ENCODE assay signal across 20 cellular contexts in genomic region chr11:108092134-108092533, GRCh38. TPM values are rescaled to one million over a fixed set of nuclear protein-coding genes. Genes with fewer than 3 reads are reported as not detected.
DNase-seq lines count a peak whose midpoint lies in the region; ATAC-seq, FAIRE-seq and TF ChIP-seq lines count a peak whose summit lies in the region.
"Had no signal": no experiment of that assay in that cellular context is flagged by ENCODE, and none has a peak within 500 bp of the region (broad histone marks: within the 10 kb centered on the region; RNA-seq: fewer than 3 reads in every experiment).

No MANE protein-coding gene starts in this region.

- H4K5ac ChIP-seq in IMR-90 (ENCODE audit: low read depth, low read length) = no peak overlapping the region

- H4K91ac ChIP-seq in IMR-90 (ENCODE audit: insufficient read depth, low read depth, low read length) = no peak overlapping the region

- H3K23ac ChIP-seq in IMR-90 (ENCODE audit: low read depth, low read length) = no peak overlapping the region

- DNase-seq in HepG2 (ENCODE audit: low spot score) (no peak), right lobe of liver (no peak), IMR-90 (no peak), memory B cell (ENCODE audit: low spot score in 2 of 2) (no peak), NCI-H1105 (lab: John Stamatoyannopoulos, UW) (no peak)
- no peak for DNase-seq in stimulated activated CD4-positive, alpha-beta T cell treated with anti-CD3 and anti-CD28 coated beads, Interleukin-15, amount 100 ng/mL, for 24 hours
- DNase-seq: AML-193; CD4-positive, alpha-beta memory T cell; DMS 273 treated with DMSO at 0.1 percent for 48 hours; DMS53; DND-41; EL; GOT3; H7; HFFc6 had no signal

- no peak overlapping the region for H4K8ac ChIP-seq in IMR-90 (ENCODE audit: low read depth in 2 of 2, low read length in 2 of 2)

- H3K18ac ChIP-seq in IMR-90 (ENCODE audit: low read depth, low read length) = no peak overlapping the region

- no peak for TF ChIP-seq RAD21 in HepG2 (CRISPR knock-in tag; IDR thresholded peaks at IDR 0.05)
- no peak for TF ChIP-seq RAD21 in IMR-90 (IDR thresholded peaks at IDR 0.05; ENCODE audit: low read length)

- no peaks in the 10 kb centered on the region for H4K20me1 ChIP-seq in HepG2 (ENCODE audit: insufficient read depth, low read length)
- H4K20me1 ChIP-seq in IMR-90 (ENCODE audit: insufficient read depth, low read length) = no peaks in the 10 kb centered on the region

- 46% methylated on average over 2 of the region's 2 CpGs for WGBS in HepG2 (ENCODE audit: low lambda C conversion rate)
- 42% methylated on average over 2 of the region's 2 CpGs for WGBS in right lobe of liver (ENCODE audit: insufficient coverage, low coverage, low lambda C conversion rate, missing lambda C conversion rate)
- WGBS in IMR-90 (ENCODE audit: extremely low coverage in 2 of 2, insufficient read length in 1 of 2), 2 experiments = 100% methylated on average over 1 of the region's 2 CpGs; no CpG with 5 or more reads in 1 of the 2 experiments

- H2BK20ac ChIP-seq in IMR-90 (ENCODE audit: low read depth, low read length) = no peak overlapping the region

- no peaks in the 10 kb centered on the region for H3K9me3 Mint-ChIP-seq in memory B cell
- H3K9me3 Mint-ChIP-seq: CD4-positive, alpha-beta memory T cell; HFFc6; IgD-negative memory B cell had no signal

- H3K4me3 Mint-ChIP-seq in memory B cell = no peak overlapping the region
- H3K4me3 Mint-ChIP-seq: CD4-positive, alpha-beta memory T cell; HFFc6; IgD-negative memory B cell had no signal

- in situ Hi-C loops in HepG2 (cut with HindIII; ENCODE audit: extremely low pct_ligation_motif_present, low pct_unique_long_range_greater_than_20kb) (no loop called here), IMR-90 (cut with MboI; ENCODE audit: low sequenced_read_pairs) (no loop called here)

- no peak for ATAC-seq in HepG2
- ATAC-seq in right lobe of liver = no peak
- no peak for ATAC-seq in IMR-90 (ENCODE audit: low read depth)
- ATAC-seq in memory B cell (ENCODE audit: low read depth) = no peak
- ATAC-seq: GM12878, HCT116 had no signal

- no TSS peak for BruUV-seq in HepG2 (replicated peaks; lab: Mats Ljungman, UMichigan)
- BruUV-seq in IMR-90 (replicated peaks; lab: Mats Ljungman, UMichigan) = no TSS peak

- no peak overlapping the region for H3K14ac ChIP-seq in IMR-90 (replicated peaks; ENCODE audit: low read depth, low read length)

- TF ChIP-seq POLR2A in HepG2 (IDR thresholded peaks at IDR 0.05; ENCODE audit: insufficient read depth in 1 of 2, low read depth in 2 of 2, low read length in 2 of 2) = no peak
- no peak for TF ChIP-seq POLR2A in right lobe of liver (IDR thresholded peaks at IDR 0.05)
- TF ChIP-seq POLR2A in IMR-90 (IDR thresholded peaks at IDR 0.05; ENCODE audit: low read depth, low read length) = no peak

- no peaks in the 10 kb centered on the region for H3K27me3 Mint-ChIP-seq in memory B cell
- H3K27me3 Mint-ChIP-seq: CD4-positive, alpha-beta memory T cell; IgD-negative memory B cell had no signal

- no peak overlapping the region for H2AK9ac ChIP-seq in IMR-90 (replicated peaks; ENCODE audit: low read depth, low read length, poor library complexity)

- FAIRE-seq in HepG2 (lab: Jason Lieb, UNC) = no peak
- FAIRE-seq: A204.1, GM12878 had no signal

- CTCF ChIA-PET in HepG2 (lab: Yijun Ruan, JAX; ENCODE audit: low intra/inter-chr PET ratio, low total read pairs) (no interaction called here), IMR-90 (lab: Yijun Ruan, JAX) (interaction anchor here (0.6 kb wide), 1 partner anchor 655 kb away, joined by 3 read pairs; no protein-coding TSS in a partner anchor)

- H3K4me3 ChIP-seq in HepG2 (replicated peaks in 1 of 3; ENCODE audit: insufficient read depth in 1 of 3, low read depth in 2 of 3, low read length in 3 of 3) (no peak overlapping the region), right lobe of liver (no peak overlapping the region), IMR-90 (ENCODE audit: insufficient read depth, low read depth, low read length) (no peak overlapping the region)
- H3K4me3 ChIP-seq: GM12878 had no signal

- no peak overlapping the region for H3K56ac ChIP-seq in IMR-90 (ENCODE audit: extremely low read depth, insufficient read depth, low read length)

- no peak overlapping the region for H2AFZ ChIP-seq in HepG2 (ENCODE audit: low read length)
- H2AFZ ChIP-seq in IMR-90 (replicated peaks; ENCODE audit: low read length, poor library complexity) = no peak overlapping the region

- H3K36me3 ChIP-seq in HepG2 (replicated peaks in 1 of 2; ENCODE audit: control insufficient read depth in 1 of 2, insufficient read depth in 2 of 2, low read length in 2 of 2) (peaks cover 9 to 33% of the 10 kb centered on the region in 2 experiments; a peak in 4 of 5 replicates), right lobe of liver (peaks cover 0 to 16% (median 7%) of the 10 kb centered on the region in 4 donors), IMR-90 (ENCODE audit: control insufficient read depth, insufficient read depth, low read length) (peaks cover 19% of the 10 kb centered on the region)

- no peak overlapping the region for H2BK5ac ChIP-seq in IMR-90 (ENCODE audit: low read depth, low read length, poor library complexity, severe bottlenecking)

- H2BK15ac ChIP-seq in IMR-90 (ENCODE audit: low read depth, low read length) = no peak overlapping the region

- H3K9ac ChIP-seq in HepG2 (ENCODE audit: insufficient read depth, low read depth, low read length) = no peak overlapping the region
- no peak overlapping the region for H3K9ac ChIP-seq in IMR-90 (ENCODE audit: low read depth, low read length)

- TF ChIP-seq CTCF in HepG2 (CRISPR knock-in tag; IDR thresholded peaks at IDR 0.05) (no peak), right lobe of liver (IDR thresholded peaks at IDR 0.05) (no peak), IMR-90 (conservative IDR thresholded peaks at IDR 0.05; ENCODE audit: low read depth, low read length) (no peak)

- peaks cover 6 to 16% of the 10 kb centered on the region in 2 experiments; a peak in 3 of 4 replicates for H3K79me1 ChIP-seq in IMR-90 (ENCODE audit: low read depth in 1 of 2, low read length in 2 of 2)

- H3K27ac ChIP-seq in HepG2 (ENCODE audit: extremely low read length, insufficient read depth, low read length) (no peak overlapping the region), right lobe of liver (no peak overlapping the region), IMR-90 (ENCODE audit: insufficient read depth, low read length) (no peak overlapping the region)
- H3K27ac ChIP-seq: HL-60 had no signal

- H2AK5ac ChIP-seq in IMR-90 (ENCODE audit: low read depth, low read length) = no peak overlapping the region

- H3K79me2 ChIP-seq in HepG2 (ENCODE audit: insufficient read depth, low read length) = no peaks in the 10 kb centered on the region

- no peaks in the 10 kb centered on the region for H3K4me1 ChIP-seq in HepG2 (ENCODE audit: insufficient read depth, low read length)
- no peaks in the 10 kb centered on the region for H3K4me1 ChIP-seq in right lobe of liver
- peaks cover 4% of the 10 kb centered on the region; the same call in 1 of the 2 replicates for H3K4me1 ChIP-seq in IMR-90 (ENCODE audit: control insufficient read depth, insufficient read depth, low read length)

- H3K9me3 ChIP-seq in HepG2 (ENCODE audit: low read length) (no peaks in the 10 kb centered on the region), right lobe of liver (no peaks in the 10 kb centered on the region), IMR-90 (ENCODE audit: control insufficient read depth, insufficient read depth, low read length) (no peaks in the 10 kb centered on the region)

- POLR2A ChIA-PET in HepG2 (lab: Yijun Ruan, JAX) (no interaction called here), IMR-90 (lab: Charles Lee; ENCODE audit: unreplicated experiment) (interaction anchor here (0.5 kb wide), 1 partner anchor 117 kb away, joined by 4 read pairs; no protein-coding TSS in a partner anchor)

- no peak overlapping the region for H3K4ac ChIP-seq in IMR-90 (ENCODE audit: low read depth, low read length)

- dilution Hi-C loops in IMR-90 (cut with HindIII; ENCODE audit: low sequenced_read_pairs, unreplicated experiment) = no loop called here

- H3K27me3 ChIP-seq in HepG2 (ENCODE audit: control insufficient read depth in 1 of 2, insufficient read depth in 2 of 2, low read length in 2 of 2) (no peaks in the 10 kb centered on the region), right lobe of liver (no peaks in the 10 kb centered on the region), IMR-90 (ENCODE audit: control insufficient read depth, insufficient read depth, low read length) (no peaks in the 10 kb centered on the region)

- peak overlapping the region; percentile 72 for H3K27ac Mint-ChIP-seq in memory B cell
- H3K27ac Mint-ChIP-seq: HFFc6, IgD-negative memory B cell had no signal

- H3K9me1 ChIP-seq in IMR-90 (ENCODE audit: insufficient read depth, low read length) = peaks cover 3% of the 10 kb centered on the region; the same call in 1 of the 2 replicates

- intact Hi-C loops in HepG2 (cut with micrococcal nuclease; ENCODE audit: unreplicated experiment) (no loop called here), right lobe of liver (cut with DNase I) (no loop called here), IMR-90 (cut with micrococcal nuclease) (loop anchor here (5.0 kb wide), 1 partner anchor 80 kb away; no protein-coding TSS in a partner anchor)

- H3K4me2 ChIP-seq in HepG2 (ENCODE audit: low read depth, low read length) = no peak overlapping the region
- no peak overlapping the region for H3K4me2 ChIP-seq in IMR-90 (ENCODE audit: low read depth, low read length)

- no peaks in the 10 kb centered on the region for H3K4me1 Mint-ChIP-seq in memory B cell
- H3K4me1 Mint-ChIP-seq: CD4-positive, alpha-beta memory T cell; IgD-negative memory B cell had no signal

- H3K36me3 Mint-ChIP-seq in memory B cell = peaks cover 20% of the 10 kb centered on the region
- H3K36me3 Mint-ChIP-seq: IgD-negative memory B cell had no signal

- H2BK120ac ChIP-seq in IMR-90 (ENCODE audit: low read depth, low read length) = no peak overlapping the region

- TF ChIP-seq EP300 in HepG2 (IDR thresholded peaks at IDR 0.05; ENCODE audit: low read depth in 2 of 2, low read length in 2 of 2) = no peak
- TF ChIP-seq EP300 in HepG2 (CRISPR knock-in tag; IDR thresholded peaks at IDR 0.05; ENCODE audit: borderline replicate concordance) = no peak

RNA-seq across cellular contexts. Expression of gene ACAT1, which starts 29.2 kb away (rescaled TPM):
- total RNA-seq in HepG2 (2016; rRNA removed; fragmentation: Illumina TruSeq; extraction: Trizol) = 165 and 181 TPM in 2 replicates
- 33.8 and 40.2 TPM in 2 replicates for total RNA-seq in HepG2 (2016; cell fraction: cytosol; rRNA removed; fragmentation: Illumina TruSeq; extraction: Trizol; ENCODE audit: low read depth)
- 169 and 171 TPM in 2 replicates for total RNA-seq in HepG2 (2016; cell fraction: insoluble cytoplasmic fraction; rRNA removed; fragmentation: Illumina TruSeq; extraction: Trizol)
- total RNA-seq in HepG2 (2016; cell fraction: membrane; rRNA removed; fragmentation: Illumina TruSeq; extraction: Trizol) = 43.6 and 52.2 TPM in 2 replicates
- 70.7 and 80.6 TPM in 2 replicates for total RNA-seq in HepG2 (2016; cell fraction: nucleus; rRNA removed; fragmentation: Illumina TruSeq; extraction: Trizol)
- polyA plus RNA-seq in HepG2 (2011; rRNA removed) = 61.1 and 103 TPM in 2 replicates
- polyA plus RNA-seq in HepG2 (2011; cell fraction: cytosol; rRNA removed) = 54.7 and 55.0 TPM in 2 replicates
- polyA plus RNA-seq in HepG2 (2011; cell fraction: nucleus; rRNA removed) = 14.4 and 15.8 TPM in 2 replicates
- polyA plus RNA-seq in HepG2 (2012) = 55.5 and 70.1 TPM in 2 replicates
- polyA plus RNA-seq in HepG2 (2016; cell fraction: cytosol; fragmentation: Illumina TruSeq; extraction: Trizol; ENCODE audit: low read depth) = 18.2 and 19.6 TPM in 2 replicates
- 149 and 162 TPM in 2 replicates for polyA plus RNA-seq in HepG2 (2016; cell fraction: insoluble cytoplasmic fraction; fragmentation: Illumina TruSeq; extraction: Trizol; ENCODE audit: low read depth)
- 25.8 and 27.5 TPM in 2 replicates for polyA plus RNA-seq in HepG2 (2016; cell fraction: membrane; fragmentation: Illumina TruSeq; extraction: Trizol; ENCODE audit: low read depth)
- polyA plus RNA-seq in HepG2 (2016; cell fraction: nucleus; fragmentation: Illumina TruSeq; extraction: Trizol; ENCODE audit: insufficient read depth, low read depth) = 78.0 and 80.5 TPM in 2 replicates
- 45.7 and 49.8 TPM in 2 replicates for polyA minus RNA-seq in HepG2 (2011; rRNA and poly(A)+ RNA removed; ENCODE audit: low replicate concordance)
- polyA minus RNA-seq in HepG2 (2011; cell fraction: cytosol; rRNA and poly(A)+ RNA removed) = 49.8 and 68.9 TPM in 2 replicates
- polyA minus RNA-seq in HepG2 (2011; cell fraction: nucleus; rRNA and poly(A)+ RNA removed) = 35.7 and 41.6 TPM in 2 replicates
- 1,000 to 10,000 TPM in 2 of 6 experiments, 100 to 1,000 TPM in 4; 357 to 1,180 (median 459) TPM for total RNA-seq in right lobe of liver
- 57.7 and 87.2 TPM in 2 replicates for total RNA-seq in IMR-90 (2012; rRNA removed)
- 54.1 and 59.9 TPM in 2 replicates for polyA plus RNA-seq in IMR-90 (2012; rRNA removed)
- 85.8 and 93.9 TPM in 2 replicates for polyA plus RNA-seq in IMR-90 (2012; cell fraction: cytosol; rRNA removed)
- polyA plus RNA-seq in IMR-90 (2012; cell fraction: nucleus; rRNA removed; ENCODE audit: low replicate concordance) = 22.5 and 32.7 TPM in 2 replicates
